Comparison of ENCODE assay signal across 14 cellular contexts in genomic region chr14:100471451-100472093, GRCh38.
DNase-seq lines count a peak whose midpoint lies in the region; FAIRE-seq and TF ChIP-seq lines count a peak whose summit lies in the region.
"Had no signal": no experiment of that assay in that cellular context is flagged by ENCODE, and none has a peak within 500 bp of the region (broad histone marks: within the 10 kb centered on the region; RNA-seq: fewer than 3 reads in every experiment).

No MANE protein-coding gene starts in this region.

- peaks cover 44% of the 10 kb centered on the region for H3K4me1 Mint-ChIP-seq in osteocyte (ENCODE audit: unreplicated experiment)
- peaks cover 10% of the 10 kb centered on the region for H3K4me1 Mint-ChIP-seq in activated CD4-positive, alpha-beta memory T cell treated with anti-CD3 and anti-CD28 coated beads, Interleukin-2, amount 10 ng/mL, durations not matched to agents 7 days and 5 days
- H3K4me1 Mint-ChIP-seq in activated CD4-positive, alpha-beta T cell treated with anti-CD3 and anti-CD28 coated beads, Interleukin-2, amount 10 ng/mL, durations not matched to agents 24 days and 14 days = peaks cover 7% of the 10 kb centered on the region
- H3K4me1 Mint-ChIP-seq: CD8-positive, alpha-beta memory T cell had no signal

- peaks cover 11% of the 10 kb centered on the region for H3K36me3 Mint-ChIP-seq in osteocyte (ENCODE audit: unreplicated experiment)
- no peaks in the 10 kb centered on the region for H3K36me3 Mint-ChIP-seq in activated CD4-positive, alpha-beta memory T cell treated with anti-CD3 and anti-CD28 coated beads, Interleukin-2, amount 10 ng/mL, durations not matched to agents 7 days and 5 days (ENCODE audit: low read depth)
- no peaks in the 10 kb centered on the region for H3K36me3 Mint-ChIP-seq in activated CD4-positive, alpha-beta T cell treated with anti-CD3 and anti-CD28 coated beads, Interleukin-2, amount 10 ng/mL, durations not matched to agents 24 days and 14 days (ENCODE audit: low read depth)

- no peak overlapping the region for H3K4me3 Mint-ChIP-seq in osteocyte (ENCODE audit: unreplicated experiment)
- no peak overlapping the region for H3K4me3 Mint-ChIP-seq in activated CD4-positive, alpha-beta memory T cell treated with anti-CD3 and anti-CD28 coated beads, Interleukin-2, amount 10 ng/mL, durations not matched to agents 7 days and 5 days
- H3K4me3 Mint-ChIP-seq in activated CD4-positive, alpha-beta T cell treated with anti-CD3 and anti-CD28 coated beads, Interleukin-2, amount 10 ng/mL, durations not matched to agents 24 days and 14 days = no peak overlapping the region
- H3K4me3 Mint-ChIP-seq: CD8-positive, alpha-beta memory T cell had no signal

- no peak for TF ChIP-seq CTCF in osteocyte (IDR thresholded peaks at IDR 0.05)

- H3K27me3 Mint-ChIP-seq in osteocyte (ENCODE audit: unreplicated experiment) = no peaks in the 10 kb centered on the region
- no peaks in the 10 kb centered on the region for H3K27me3 Mint-ChIP-seq in activated CD4-positive, alpha-beta memory T cell treated with anti-CD3 and anti-CD28 coated beads, Interleukin-2, amount 10 ng/mL, durations not matched to agents 7 days and 5 days
- no peaks in the 10 kb centered on the region for H3K27me3 Mint-ChIP-seq in activated CD4-positive, alpha-beta T cell treated with anti-CD3 and anti-CD28 coated beads, Interleukin-2, amount 10 ng/mL, durations not matched to agents 24 days and 14 days
- H3K27me3 Mint-ChIP-seq: CD8-positive, alpha-beta memory T cell; progenitor cell of endocrine pancreas had no signal

- H3K27me3 ChIP-seq in H7 (ENCODE audit: control insufficient read depth, insufficient read depth, low read length) = no peaks in the 10 kb centered on the region
- H3K27me3 ChIP-seq: thyroid gland had no signal

- intact Hi-C loops in activated CD4-positive, alpha-beta T cell treated with anti-CD3 and anti-CD28 coated beads, Interleukin-2, amount 10 ng/mL, durations not matched to agents 24 days and 14 days (cut with micrococcal nuclease) = no loop called here

- DNase-seq in NCI-H1092 treated with DMSO at 0.1 percent for 48 hours (lab: John Stamatoyannopoulos, UW) = peak; percentile 49
- DNase-seq in NCI-H1092 (lab: John Stamatoyannopoulos, UW) = no peak
- DNase-seq in NCI-H146 (lab: John Stamatoyannopoulos, UW) = peak; percentile 86
- peak; percentile 49 for DNase-seq in RCC 7860 (ENCODE audit: low spot score)
- no peak for DNase-seq in osteocyte (ENCODE audit: extremely low spot score, unreplicated experiment)
- DNase-seq in H7 = no peak
- no peak for DNase-seq in activated CD4-positive, alpha-beta memory T cell treated with anti-CD3 and anti-CD28 coated beads, Interleukin-2, amount 10 ng/mL, durations not matched to agents 7 days and 5 days
- DNase-seq in activated CD4-positive, alpha-beta T cell treated with anti-CD3 and anti-CD28 coated beads, Interleukin-2, amount 10 ng/mL, durations not matched to agents 24 days and 14 days = no peak
- DNase-seq: activated CD4-positive, alpha-beta T cell treated with anti-CD3 and anti-CD28 coated beads, Interleukin-2, amount 50 U/mL, for 1 hour; CD8-positive, alpha-beta memory T cell; mucosa of descending colon; T-helper 2 cell; thyroid gland had no signal

- CTCF ChIA-PET in activated CD4-positive, alpha-beta memory T cell treated with anti-CD3 and anti-CD28 coated beads, Interleukin-2, amount 10 ng/mL, durations not matched to agents 7 days and 5 days (lab: Charles Lee) = interaction anchor here (1.2 kb wide), 1 partner anchor 174 kb away, joined by 3 read pairs; no protein-coding TSS in a partner anchor

- H3K4me3 ChIP-seq in H7 (ENCODE audit: insufficient read depth, low read depth, low read length) = no peak overlapping the region
- H3K4me3 ChIP-seq: mucosa of descending colon, thyroid gland had no signal

- no peaks in the 10 kb centered on the region for H3K9me3 Mint-ChIP-seq in osteocyte (ENCODE audit: unreplicated experiment)
- H3K9me3 Mint-ChIP-seq in activated CD4-positive, alpha-beta memory T cell treated with anti-CD3 and anti-CD28 coated beads, Interleukin-2, amount 10 ng/mL, durations not matched to agents 7 days and 5 days = no peaks in the 10 kb centered on the region
- H3K9me3 Mint-ChIP-seq in activated CD4-positive, alpha-beta T cell treated with anti-CD3 and anti-CD28 coated beads, Interleukin-2, amount 10 ng/mL, durations not matched to agents 24 days and 14 days = no peaks in the 10 kb centered on the region
- H3K9me3 Mint-ChIP-seq: CD8-positive, alpha-beta memory T cell had no signal

- POLR2A ChIA-PET in activated CD4-positive, alpha-beta memory T cell treated with anti-CD3 and anti-CD28 coated beads, Interleukin-2, amount 10 ng/mL, durations not matched to agents 7 days and 5 days (lab: Charles Lee) = no interaction called here

- FAIRE-seq in RCC 7860 (lab: Jason Lieb, UNC) = no peak

- H3K27ac Mint-ChIP-seq in osteocyte (ENCODE audit: unreplicated experiment) = peak overlapping the region; percentile 71
- no peak overlapping the region for H3K27ac Mint-ChIP-seq in activated CD4-positive, alpha-beta memory T cell treated with anti-CD3 and anti-CD28 coated beads, Interleukin-2, amount 10 ng/mL, durations not matched to agents 7 days and 5 days
- no peak overlapping the region for H3K27ac Mint-ChIP-seq in activated CD4-positive, alpha-beta T cell treated with anti-CD3 and anti-CD28 coated beads, Interleukin-2, amount 10 ng/mL, durations not matched to agents 24 days and 14 days
- H3K27ac Mint-ChIP-seq: CD8-positive, alpha-beta memory T cell; progenitor cell of endocrine pancreas had no signal

- H3K36me3 ChIP-seq in H7 (replicated peaks; ENCODE audit: control insufficient read depth, insufficient read depth, low read length) = no peaks in the 10 kb centered on the region; the same call in 1 of the 2 replicates
- H3K36me3 ChIP-seq: thyroid gland had no signal

Comparison
In these comparisons a context has a peak if more than half of its experiments do, and no peak if none do; other contexts are left out.
1. DNase-seq: peak in NCI-H1092 treated with DMSO at 0.1 percent for 48 hours (single experiment), NCI-H146 (single experiment) and RCC 7860 (single experiment); none in NCI-H1092 (single experiment), osteocyte (single experiment), H7 (single experiment), activated CD4-positive, alpha-beta memory T cell treated with anti-CD3 and anti-CD28 coated beads, Interleukin-2, amount 10 ng/mL, durations not matched to agents 7 days and 5 days (single experiment) and activated CD4-positive, alpha-beta T cell treated with anti-CD3 and anti-CD28 coated beads, Interleukin-2, amount 10 ng/mL, durations not matched to agents 24 days and 14 days (single experiment).